7 cellular contexts compared by ENCODE assay signal in genomic region chr22:17629167-17629489, GRCh38. TPM values are rescaled to one million over a fixed set of nuclear protein-coding genes. Genes with fewer than 3 reads are reported as not detected.
DNase-seq lines count a peak whose midpoint lies in the region; ATAC-seq lines count a peak whose summit lies in the region.

No MANE protein-coding gene starts in this region.

- no peaks in the 10 kb centered on the region for H3K9me3 Mint-ChIP-seq in activated naive CD8-positive, alpha-beta T cell treated with anti-CD3 and anti-CD28 coated beads, Interleukin-2, amount 10 ng/mL, durations not matched to agents 7 days and 5 days
- H3K9me3 Mint-ChIP-seq in immature natural killer cell, result no peaks in the 10 kb centered on the region

- peaks cover 16% of the 10 kb centered on the region for H3K4me1 Mint-ChIP-seq in activated naive CD8-positive, alpha-beta T cell treated with anti-CD3 and anti-CD28 coated beads, Interleukin-2, amount 10 ng/mL, durations not matched to agents 7 days and 5 days
- peaks cover 30 to 35% of the 10 kb centered on the region in 2 donors for H3K4me1 Mint-ChIP-seq in immature natural killer cell

- H3K4me3 ChIP-seq in HUES6 (ENCODE audit: low read depth, low read length), result peak overlapping the region; percentile 99
- peak overlapping the region; percentile 88 to 100 (median 99) for H3K4me3 ChIP-seq in subcutaneous abdominal adipose tissue (ENCODE audit: low read depth in 1 of 5, low read length in 5 of 5)

- peak overlapping the region; percentile 90 for H3K27ac Mint-ChIP-seq in activated naive CD8-positive, alpha-beta T cell treated with anti-CD3 and anti-CD28 coated beads, Interleukin-2, amount 10 ng/mL, durations not matched to agents 7 days and 5 days
- H3K27ac Mint-ChIP-seq in immature natural killer cell, result peak overlapping the region; percentile 97 to 100 (median 99)

- peak overlapping the region; percentile 92 for H3K27ac ChIP-seq in HUES6 (ENCODE audit: low read depth, low read length)
- H3K27ac ChIP-seq in subcutaneous abdominal adipose tissue (ENCODE audit: low read depth, low read length), result peak overlapping the region; percentile 99

- H3K27me3 ChIP-seq in HUES6 (ENCODE audit: control insufficient read depth, insufficient read depth, low read length) (no peaks in the 10 kb centered on the region), subcutaneous abdominal adipose tissue (ENCODE audit: control insufficient read depth in 5 of 5, insufficient read depth in 4 of 5, low read length in 5 of 5) (no peaks in the 10 kb centered on the region)

- H3K4me1 ChIP-seq in HUES6 (ENCODE audit: control insufficient read depth, insufficient read depth, low read length) (peaks cover 10% of the 10 kb centered on the region; the same call in 1 of the 2 replicates), subcutaneous abdominal adipose tissue (ENCODE audit: control insufficient read depth in 5 of 5, insufficient read depth in 5 of 5, low read length in 5 of 5) (peaks cover 0 to 26% (median 18%) of the 10 kb centered on the region in 5 donors)

- H3K9ac ChIP-seq in HUES6 (ENCODE audit: low read length) (peak overlapping the region; percentile 96), subcutaneous abdominal adipose tissue (ENCODE audit: low read length in 5 of 5) (peak overlapping the region; percentile 84 to 100 (median 93))

- peaks cover 7% of the 10 kb centered on the region for H3K36me3 Mint-ChIP-seq in activated naive CD8-positive, alpha-beta T cell treated with anti-CD3 and anti-CD28 coated beads, Interleukin-2, amount 10 ng/mL, durations not matched to agents 7 days and 5 days
- no peaks in the 10 kb centered on the region for H3K36me3 Mint-ChIP-seq in immature natural killer cell

- ATAC-seq in activated naive CD8-positive, alpha-beta T cell treated with anti-CD3 and anti-CD28 coated beads, Interleukin-2, amount 10 ng/mL, durations not matched to agents 7 days and 5 days (ENCODE audit: low read depth), result no peak
- ATAC-seq in HG02840 (IDR thresholded peaks at IDR 0.05; ENCODE audit: low FRiP score, unreplicated experiment), result no peak

- DNase-seq in activated naive CD8-positive, alpha-beta T cell treated with anti-CD3 and anti-CD28 coated beads, Interleukin-2, amount 10 ng/mL, durations not matched to agents 7 days and 5 days, result no peak
- DNase-seq in immature natural killer cell, result no peak
- DNase-seq in UCSD-AML1 (lab: John Stamatoyannopoulos, UW; ENCODE audit: unreplicated experiment), result no peak
- no peak for DNase-seq in NCI-H1417 treated with DMSO at 0.1 percent for 48 hours (lab: John Stamatoyannopoulos, UW)

- H3K36me3 ChIP-seq in HUES6 (ENCODE audit: control insufficient read depth, insufficient read depth, low read length), result 0 out of 2 replicates have a peak, but pooled peaks cover 4% of the 10 kb centered on the region
- H3K36me3 ChIP-seq in subcutaneous abdominal adipose tissue (ENCODE audit: control insufficient read depth in 5 of 5, insufficient read depth in 5 of 5, low read length in 5 of 5), result peaks cover 0 to 7% (median 0%) of the 10 kb centered on the region in 5 donors

- H3K9me3 ChIP-seq in HUES6 (ENCODE audit: control insufficient read depth, insufficient read depth, low read depth, low read length) (no peaks in the 10 kb centered on the region), subcutaneous abdominal adipose tissue (ENCODE audit: control insufficient read depth in 5 of 5, low read length in 5 of 5) (no peaks in the 10 kb centered on the region)

- peak overlapping the region; percentile 98 for H3K4me3 Mint-ChIP-seq in activated naive CD8-positive, alpha-beta T cell treated with anti-CD3 and anti-CD28 coated beads, Interleukin-2, amount 10 ng/mL, durations not matched to agents 7 days and 5 days
- peak overlapping the region; percentile 93 to 99 (median 95) for H3K4me3 Mint-ChIP-seq in immature natural killer cell

- no peaks in the 10 kb centered on the region for H3K27me3 Mint-ChIP-seq in activated naive CD8-positive, alpha-beta T cell treated with anti-CD3 and anti-CD28 coated beads, Interleukin-2, amount 10 ng/mL, durations not matched to agents 7 days and 5 days
- H3K27me3 Mint-ChIP-seq in immature natural killer cell (ENCODE audit: low read depth in 3 of 3), result peaks cover 6 to 8% (median 7%) of the 10 kb centered on the region in 3 donors

- POLR2A ChIA-PET in activated naive CD8-positive, alpha-beta T cell treated with anti-CD3 and anti-CD28 coated beads, Interleukin-2, amount 10 ng/mL, durations not matched to agents 7 days and 5 days (lab: Charles Lee), result no interaction called here

RNA-seq across cellular contexts. Expression of gene ATP6V1E1, which starts 0.6 kb away (rescaled TPM):
- total RNA-seq in activated naive CD8-positive, alpha-beta T cell treated with anti-CD3 and anti-CD28 coated beads, Interleukin-2, amount 10 ng/mL, durations not matched to agents 7 days and 5 days, result 10 to 100 TPM; 84.9 to 88.2 TPM
- polyA plus RNA-seq in immature natural killer cell, result 100 to 1,000 TPM; 128 to 163 (median 141) TPM

RNA-seq across cellular contexts. Expression of gene BCL2L13, which starts 9.4 kb away (rescaled TPM):
- total RNA-seq in activated naive CD8-positive, alpha-beta T cell treated with anti-CD3 and anti-CD28 coated beads, Interleukin-2, amount 10 ng/mL, durations not matched to agents 7 days and 5 days, result 10 to 100 TPM; 30.8 to 33.6 TPM
- 10 to 100 TPM; 38.8 to 45.2 (median 38.9) TPM for polyA plus RNA-seq in immature natural killer cell
